In genomic region chr16:78437352-78437968, GRCh38 we compare ENCODE assay signal across 8 cellular contexts.
A peak's percentile ranks its signal among the peaks of the same experiment; 100 is the strongest.
DNase-seq lines count a peak whose midpoint lies in the region; ATAC-seq, FAIRE-seq and TF ChIP-seq lines count a peak whose summit lies in the region.

No MANE protein-coding gene starts in this region.

- H3K36me3 ChIP-seq in spleen = peaks cover 0 to 14% (median 0%) of the 10 kb centered on the region in 6 donors

- H3K9me3 ChIP-seq in spleen = no peaks in the 10 kb centered on the region

- H3K27ac ChIP-seq in spleen = no peak overlapping the region

- intact Hi-C loops in spleen (cut with DNase I; ENCODE audit: low total_unique reads) = no loop called here

- TF ChIP-seq CTCF in GM12864 (IDR thresholded peaks at IDR 0.05; ENCODE audit: low read depth, low read length, missing control alignments) = peak; percentile 85
- peak in 10 of 11 experiments; percentile 11 to 85 (median 76) for TF ChIP-seq CTCF in spleen (IDR thresholded peaks at IDR 0.05 in 8 of 11, conservative IDR thresholded peaks at IDR 0.05 in 3 of 11)

- H3K27me3 ChIP-seq in spleen (replicated peaks in 1 of 7) = no peaks in the 10 kb centered on the region

- H3K4me3 ChIP-seq in GM12864 (ENCODE audit: low read depth, low read length) (no peak overlapping the region), spleen (no peak overlapping the region)

- TF ChIP-seq POLR2A in spleen (IDR thresholded peaks at IDR 0.05) = no peak

- DNase-seq in 8988T (peak; percentile 37), GM12864 (ENCODE audit: low read depth) (no peak), NCI-H146 (lab: John Stamatoyannopoulos, UW) (peak; percentile 26), frontal cortex (ENCODE audit: low spot score in 2 of 2) (peak; percentile 14 to 39), spleen (no peak)
- peak; percentile 56 for DNase-seq in activated CD8-positive, alpha-beta memory T cell treated with anti-CD3 and anti-CD28 coated beads, Interleukin-2, amount 50 U/mL, for 48 hours

- ATAC-seq in HG03469 (IDR thresholded peaks at IDR 0.05; ENCODE audit: unreplicated experiment) (no peak), GM19324 (IDR thresholded peaks at IDR 0.05; ENCODE audit: low FRiP score, unreplicated experiment) (no peak)

- WGBS in spleen, 5 donors = 50 to 57% (median 54%) methylated on average over 6 of the region's 6 CpGs

- no peak for FAIRE-seq in frontal cortex (lab: Jason Lieb, UNC)

- no peaks in the 10 kb centered on the region for H3K4me1 ChIP-seq in spleen

Comparison
In these comparisons a context has a peak if more than half of its experiments do, and no peak if none do; other contexts are left out.
1. DNase-seq: peak in 8988T (single experiment), NCI-H146 (single experiment), activated CD8-positive, alpha-beta memory T cell treated with anti-CD3 and anti-CD28 coated beads, Interleukin-2, amount 50 U/mL, for 48 hours (single experiment) and frontal cortex (2 of 2); none in GM12864 (single experiment) and spleen (single experiment).